35 cellular contexts compared by ENCODE assay signal in the genomic region with DNA sequence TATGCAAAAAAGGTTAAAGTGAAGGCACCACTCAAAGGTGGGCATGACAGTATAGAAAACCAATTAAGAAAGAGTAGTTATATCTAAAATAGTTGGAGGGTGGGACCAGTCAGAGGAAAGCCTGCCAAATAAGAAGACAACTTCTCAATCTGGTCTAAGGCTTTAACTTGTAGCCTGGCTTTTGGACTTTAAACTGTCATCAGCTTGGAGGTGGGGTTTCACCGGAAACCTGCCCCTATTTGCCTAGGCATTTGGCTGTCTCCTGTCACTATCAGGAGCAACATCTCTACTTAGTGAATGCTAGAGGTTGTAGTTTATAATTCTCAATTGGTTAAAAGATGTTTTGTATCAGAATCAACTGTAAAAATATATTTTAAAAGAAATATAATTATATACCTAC.
"Had no signal": no experiment of that assay in that cellular context is flagged by ENCODE, and none has a peak within 500 bp of the region (broad histone marks: within the 10 kb centered on the region; RNA-seq: fewer than 3 reads in every experiment).

No MANE protein-coding gene starts in this region.

- H3K27ac ChIP-seq: KMS-11 had no signal

- H3K36me3 ChIP-seq: MG63 had no signal

- H3K4me2 ChIP-seq: KMS-11 had no signal

- H3K4me3 ChIP-seq: MG63 had no signal

- H3K9me3 ChIP-seq: MG63 had no signal

- H3K9ac ChIP-seq: KMS-11 had no signal

- H3K27me3 ChIP-seq: MG63 had no signal

- DNase-seq: Karpas-422, Kasumi-1, KG1, MG63, MM.1S, MV-4-11, NCI-H1048, NCI-H1092, NCI-H1092 treated with DMSO at 0.1 percent for 48 hours, NCI-H1105, NCI-H1105 treated with DMSO at 0.1 percent for 48 hours, NCI-H1417 treated with DMSO at 0.1 percent for 48 hours, NCI-H1436, NCI-H1436 treated with DMSO at 0.1 percent for 48 hours, NCI-H146, NCI-H1694, NCI-H1694 treated with DMSO at 0.1 percent for 48 hours, NCI-H187, NCI-H187 treated with DMSO at 0.1 percent for 48 hours, NCI-H1930, NCI-H2029, NCI-H2029 treated with DMSO at 0.1 percent for 48 hours, NCI-H2081, NCI-H2081 treated with DMSO at 0.1 percent for 48 hours, NCI-H2107, NCI-H2171, NCI-H2171 treated with DMSO at 0.1 percent for 48 hours, NCI-H2227 treated with DMSO at 0.1 percent for 48 hours, NCI-H226, NCI-H345, NCI-H446, NCI-H446 treated with DMSO at 0.1 percent for 48 hours, NCI-H510A, NCI-H510A treated with DMSO at 0.1 percent for 48 hours had no signal
